In the genomic region with DNA sequence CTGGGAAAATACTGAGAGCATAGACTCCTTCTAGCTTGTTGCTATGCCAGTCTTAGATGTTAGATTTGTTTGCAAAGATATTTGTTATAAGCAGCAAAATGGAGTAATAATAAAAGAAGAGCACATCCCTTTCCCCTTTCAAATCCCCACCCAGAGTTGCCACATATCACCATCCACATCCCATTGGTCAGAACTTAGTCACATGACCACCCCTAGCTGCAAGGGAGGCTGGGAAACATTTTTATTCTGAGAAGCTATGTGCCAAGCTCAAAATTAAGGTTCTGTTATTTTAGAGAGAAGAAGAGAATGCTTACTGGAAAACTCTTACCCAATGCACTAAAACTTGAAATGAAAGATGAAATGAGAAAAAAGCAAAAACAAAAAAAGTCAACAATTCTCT, we compare ENCODE assay signal across 25 cellular contexts.
DNase-seq lines count a peak whose midpoint lies in the region; ATAC-seq, FAIRE-seq and TF ChIP-seq lines count a peak whose summit lies in the region.
"Had no signal": no experiment of that assay in that cellular context is flagged by ENCODE, and none has a peak within 500 bp of the region (broad histone marks: within the 10 kb centered on the region; RNA-seq: fewer than 3 reads in every experiment).

No MANE protein-coding gene starts in this region.

- H3K36me3 Mint-ChIP-seq in type B pancreatic cell: no peaks in the 10 kb centered on the region
- no peaks in the 10 kb centered on the region for H3K36me3 Mint-ChIP-seq in MCF 10A (ENCODE audit: insufficient read depth, unreplicated experiment)
- H3K36me3 Mint-ChIP-seq in glutamatergic neuron (ENCODE audit: unreplicated experiment): peaks cover 6% of the 10 kb centered on the region
- H3K36me3 Mint-ChIP-seq: CD14-positive monocyte; CD4-positive, CD25-positive, alpha-beta regulatory T cell; CD8-positive, alpha-beta memory T cell had no signal

- intact Hi-C loops in K562 (cut with micrococcal nuclease) (no loop called here), MCF 10A (cut with micrococcal nuclease) (no loop called here)

- no TSS peak for BruUV-seq in K562 (replicated peaks; lab: Mats Ljungman, UMichigan)
- BruUV-seq in MCF 10A (replicated peaks; lab: Mats Ljungman, UMichigan): no TSS peak

- H3K27ac Mint-ChIP-seq in type B pancreatic cell: no peak overlapping the region
- H3K27ac Mint-ChIP-seq in MCF 10A (ENCODE audit: low read depth, unreplicated experiment): no peak overlapping the region
- no peak overlapping the region for H3K27ac Mint-ChIP-seq in glutamatergic neuron (ENCODE audit: unreplicated experiment)
- H3K27ac Mint-ChIP-seq: CD14-positive monocyte; CD4-positive, alpha-beta memory T cell; CD4-positive, CD25-positive, alpha-beta regulatory T cell; CD8-positive, alpha-beta memory T cell had no signal

- no peak for ATAC-seq in K562
- ATAC-seq: GM12878 had no signal

- no peaks in the 10 kb centered on the region for H3K9me3 ChIP-seq in K562 (replicated peaks; ENCODE audit: control insufficient read depth, insufficient read depth, low read depth, low read length)
- H3K9me3 ChIP-seq: BE2C had no signal

- TF ChIP-seq RAD21 in K562 (CRISPR knock-in tag; conservative IDR thresholded peaks at IDR 0.05 in 1 of 2, IDR thresholded peaks at IDR 0.05 in 1 of 2): no peak

- no peak overlapping the region for H3K4me3 Mint-ChIP-seq in type B pancreatic cell
- H3K4me3 Mint-ChIP-seq in MCF 10A (ENCODE audit: unreplicated experiment): no peak overlapping the region
- no peak overlapping the region for H3K4me3 Mint-ChIP-seq in glutamatergic neuron (ENCODE audit: unreplicated experiment)
- H3K4me3 Mint-ChIP-seq: CD14-positive monocyte; CD4-positive, alpha-beta memory T cell; CD4-positive, CD25-positive, alpha-beta regulatory T cell; CD8-positive, alpha-beta memory T cell had no signal

- no peaks in the 10 kb centered on the region for H3K4me1 ChIP-seq in K562 (replicated peaks in 1 of 2; ENCODE audit: control insufficient read depth in 2 of 2, insufficient read depth in 2 of 2, low read length in 2 of 2)
- H3K4me1 ChIP-seq: BE2C, BLaER1 had no signal

- no peak overlapping the region for H3K27ac ChIP-seq in K562 (ENCODE audit: extremely low read depth, low read depth, low read length)
- H3K27ac ChIP-seq: BLaER1 had no signal

- DNase-seq in K562 (ENCODE audit: extremely low read depth in 1 of 4, low spot score in 3 of 4) (no peak), fibroblast of the aortic adventitia (ENCODE audit: low read depth) (peak; percentile 6), type B pancreatic cell (ENCODE audit: extremely low spot score, unreplicated experiment) (peak; percentile 0), MCF 10A (ENCODE audit: unreplicated experiment) (no peak), glutamatergic neuron (no peak)
- DNase-seq: 8988T; ACHN; BE2C; C1 segment of cervical spinal cord; CD4-positive, alpha-beta memory T cell; CD4-positive, CD25-positive, alpha-beta regulatory T cell; CD8-positive, alpha-beta memory T cell; COR-L47; DMS 273 treated with DMSO at 0.1 percent for 48 hours; DMS153; DMS53; DMS79; DND-41; EL; GDM1 had no signal

- no peak overlapping the region for H3K4me3 ChIP-seq in K562
- H3K4me3 ChIP-seq in fibroblast of the aortic adventitia (ENCODE audit: low read depth, low read length): no peak overlapping the region
- H3K4me3 ChIP-seq: BLaER1, GM12878 had no signal

- TF ChIP-seq EP300 in K562 (IDR thresholded peaks at IDR 0.05; ENCODE audit: low read length): no peak

- in situ Hi-C loops in K562 (cut with MboI): no loop called here

- TF ChIP-seq POLR2A in K562 (conservative IDR thresholded peaks at IDR 0.05): no peak

- POLR2A ChIA-PET in K562 (lab: Yijun Ruan, JAX) (no interaction called here), MCF 10A (lab: Yijun Ruan, JAX) (no interaction called here)

- no peaks in the 10 kb centered on the region for H3K36me3 ChIP-seq in K562 (ENCODE audit: control insufficient read depth, insufficient read depth, low read length)
- H3K36me3 ChIP-seq: BE2C had no signal

- FAIRE-seq in K562 (lab: Jason Lieb, UNC): no peak
- FAIRE-seq: GM12878, GM12892, GM18507 had no signal

- H3K4me1 Mint-ChIP-seq in type B pancreatic cell (ENCODE audit: unreplicated experiment) (no peaks in the 10 kb centered on the region), MCF 10A (ENCODE audit: insufficient read depth, unreplicated experiment) (no peaks in the 10 kb centered on the region), glutamatergic neuron (ENCODE audit: low read depth, unreplicated experiment) (no peaks in the 10 kb centered on the region)
- H3K4me1 Mint-ChIP-seq: CD14-positive monocyte; CD4-positive, alpha-beta memory T cell; CD4-positive, CD25-positive, alpha-beta regulatory T cell; CD8-positive, alpha-beta memory T cell had no signal

- H3K27me3 Mint-ChIP-seq in type B pancreatic cell: peaks cover 33% of the 10 kb centered on the region
- H3K27me3 Mint-ChIP-seq in MCF 10A (ENCODE audit: insufficient read depth, unreplicated experiment): peaks cover 100% of the 10 kb centered on the region
- H3K27me3 Mint-ChIP-seq in glutamatergic neuron (ENCODE audit: unreplicated experiment): no peaks in the 10 kb centered on the region

- no peak overlapping the region for H2AFZ ChIP-seq in K562 (ENCODE audit: low read depth, low read length)

- H3K9me3 Mint-ChIP-seq in type B pancreatic cell: peaks cover 3% of the 10 kb centered on the region
- peaks cover 16% of the 10 kb centered on the region for H3K9me3 Mint-ChIP-seq in MCF 10A (ENCODE audit: unreplicated experiment)
- H3K9me3 Mint-ChIP-seq in glutamatergic neuron (ENCODE audit: unreplicated experiment): peaks cover 4% of the 10 kb centered on the region

- no peak overlapping the region for H3K4me2 ChIP-seq in K562 (ENCODE audit: insufficient read depth, low read length)
- H3K4me2 ChIP-seq: BLaER1 had no signal

- CTCF ChIA-PET in K562 (lab: Yijun Ruan, JAX; ENCODE audit: low intra/inter-chr PET ratio): no interaction called here
- CTCF ChIA-PET in MCF 10A (lab: Yijun Ruan, JAX): no interaction called here

- no peaks in the 10 kb centered on the region; a peak in 1 of 5 replicates for H3K27me3 ChIP-seq in K562 (ENCODE audit: control insufficient read depth in 2 of 2, insufficient read depth in 2 of 2, low read length in 2 of 2)
- H3K27me3 ChIP-seq: BE2C, BLaER1 had no signal

- no peaks in the 10 kb centered on the region for H3K9me1 ChIP-seq in K562 (ENCODE audit: control insufficient read depth, insufficient read depth, low read length)

- H3K79me2 ChIP-seq in K562 (ENCODE audit: control insufficient read depth, insufficient read depth, low read length): no peaks in the 10 kb centered on the region

- TF ChIP-seq CTCF in K562 (IDR thresholded peaks at IDR 0.05 in 2 of 3, conservative IDR thresholded peaks at IDR 0.05 in 1 of 3; ENCODE audit: insufficient read depth in 2 of 3, low read depth in 1 of 3, low read length in 3 of 3): no peak
- TF ChIP-seq CTCF in fibroblast of the aortic adventitia (IDR thresholded peaks at IDR 0.05; ENCODE audit: insufficient read depth, low read length): no peak
- no peak for TF ChIP-seq CTCF in type B pancreatic cell (conservative IDR thresholded peaks at IDR 0.05)
- TF ChIP-seq CTCF in MCF 10A (IDR thresholded peaks at IDR 0.05; ENCODE audit: unreplicated experiment): no peak
- no peak for TF ChIP-seq CTCF in glutamatergic neuron (IDR thresholded peaks at IDR 0.05; ENCODE audit: partially characterized antibody, unreplicated experiment)

- H4K20me1 ChIP-seq in K562 (replicated peaks; ENCODE audit: control insufficient read depth, insufficient read depth, low read length): no peaks in the 10 kb centered on the region
- H4K20me1 ChIP-seq: BLaER1 had no signal

- no peak overlapping the region for H3K9ac ChIP-seq in K562 (ENCODE audit: insufficient read depth in 1 of 2, low read depth in 2 of 2, low read length in 2 of 2)
- H3K9ac ChIP-seq: BLaER1 had no signal

TF ChIP-seq in K562, 482 proteins besides CTCF, POLR2A, EP300 and RAD21 (continues in another document):
- TF ChIP-seq, protein P1, sequence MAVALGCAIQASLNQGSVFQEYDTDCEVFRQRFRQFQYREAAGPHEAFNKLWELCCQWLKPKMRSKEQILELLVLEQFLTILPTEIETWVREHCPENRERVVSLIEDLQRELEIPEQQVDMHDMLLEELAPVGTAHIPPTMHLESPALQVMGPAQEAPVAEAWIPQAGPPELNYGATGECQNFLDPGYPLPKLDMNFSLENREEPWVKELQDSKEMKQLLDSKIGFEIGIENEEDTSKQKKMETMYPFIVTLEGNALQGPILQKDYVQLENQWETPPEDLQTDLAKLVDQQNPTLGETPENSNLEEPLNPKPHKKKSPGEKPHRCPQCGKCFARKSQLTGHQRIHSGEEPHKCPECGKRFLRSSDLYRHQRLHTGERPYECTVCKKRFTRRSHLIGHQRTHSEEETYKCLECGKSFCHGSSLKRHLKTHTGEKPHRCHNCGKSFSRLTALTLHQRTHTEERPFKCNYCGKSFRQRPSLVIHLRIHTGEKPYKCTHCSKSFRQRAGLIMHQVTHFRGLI (CRISPR knock-in tag; IDR thresholded peaks at IDR 0.05): no peak
- TF ChIP-seq, protein P2, sequence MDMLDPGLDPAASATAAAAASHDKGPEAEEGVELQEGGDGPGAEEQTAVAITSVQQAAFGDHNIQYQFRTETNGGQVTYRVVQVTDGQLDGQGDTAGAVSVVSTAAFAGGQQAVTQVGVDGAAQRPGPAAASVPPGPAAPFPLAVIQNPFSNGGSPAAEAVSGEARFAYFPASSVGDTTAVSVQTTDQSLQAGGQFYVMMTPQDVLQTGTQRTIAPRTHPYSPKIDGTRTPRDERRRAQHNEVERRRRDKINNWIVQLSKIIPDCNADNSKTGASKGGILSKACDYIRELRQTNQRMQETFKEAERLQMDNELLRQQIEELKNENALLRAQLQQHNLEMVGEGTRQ (CRISPR knock-in tag; IDR thresholded peaks at IDR 0.05): peak; percentile 29; the same call in 1 of the 2 replicates
- TF ChIP-seq TFE3 (CRISPR knock-in tag; IDR thresholded peaks at IDR 0.05): peak; percentile 77
- TF ChIP-seq ZNF24 (IDR thresholded peaks at IDR 0.05): no peak
- TF ChIP-seq CBX3 (IDR thresholded peaks at IDR 0.05; ENCODE audit: borderline replicate concordance in 1 of 2, low read length in 2 of 2): 0 out of 3 replicates have a peak, but pooled peaks of 1 of the 2 experiments have one; percentile 25
- peak; percentile 56 for TF ChIP-seq NFYB (IDR thresholded peaks at IDR 0.05; ENCODE audit: extremely low read depth, insufficient read length)

Comparison
In these comparisons a context has a peak if more than half of its experiments do, and no peak if none do; other contexts are left out.
1. DNase-seq: peak in fibroblast of the aortic adventitia (single experiment) and type B pancreatic cell (single experiment); none in K562 (0 of 4), MCF 10A (single experiment) and glutamatergic neuron (single experiment).